In genomic region chr19:3358919-3359849, GRCh38 we compare ENCODE assay signal across 8 cellular contexts. TPM values are rescaled to one million over a fixed set of nuclear protein-coding genes. Genes with fewer than 3 reads are reported as not detected.
DNase-seq lines count a peak whose midpoint lies in the region; ATAC-seq and TF ChIP-seq lines count a peak whose summit lies in the region.

No MANE protein-coding gene starts in this region.

- no peak overlapping the region for H2BK15ac ChIP-seq in IMR-90 (ENCODE audit: low read depth, low read length)

- dilution Hi-C loops in IMR-90 (cut with HindIII; ENCODE audit: low sequenced_read_pairs, unreplicated experiment): no loop called here

- no peak overlapping the region; the same call in 1 of the 2 replicates for H4K5ac ChIP-seq in IMR-90 (ENCODE audit: low read depth, low read length)

- 0% methylated on average over 55 of the region's 126 CpGs; no CpG with 5 or more reads in 1 of the 2 experiments for WGBS in IMR-90 (ENCODE audit: extremely low coverage in 2 of 2, insufficient read length in 1 of 2), 2 experiments
- 2 to 4% methylated on average over 40 to 80 of the region's 126 CpGs for WGBS in mesodermal cell (ENCODE audit: insufficient coverage in 2 of 2), 2 experiments

- peak overlapping the region; percentile 75 for H3K9ac ChIP-seq in IMR-90 (ENCODE audit: low read depth, low read length)

- H3K4me3 ChIP-seq in GM12875 (ENCODE audit: low read depth, low read length) (peak overlapping the region; percentile 82), IMR-90 (ENCODE audit: insufficient read depth, low read depth, low read length) (peak overlapping the region; percentile 75), dorsolateral prefrontal cortex (peak overlapping the region; percentile 73 to 98 (median 88)), mesodermal cell (ENCODE audit: extremely low read depth, insufficient read depth, low read length, poor library complexity, severe bottlenecking) (peak overlapping the region; percentile 56)

- in situ Hi-C loops in IMR-90 (cut with MboI; ENCODE audit: low sequenced_read_pairs): no loop called here

- CTCF ChIA-PET in IMR-90 (lab: Yijun Ruan, JAX): no interaction called here

- H3K27me3 ChIP-seq in IMR-90 (ENCODE audit: control insufficient read depth, insufficient read depth, low read length): no peaks in the 10 kb centered on the region
- H3K27me3 ChIP-seq in dorsolateral prefrontal cortex: no peaks in the 10 kb centered on the region

- POLR2A ChIA-PET in IMR-90 (lab: Charles Lee; ENCODE audit: unreplicated experiment): no interaction called here

- H2BK120ac ChIP-seq in IMR-90 (ENCODE audit: low read depth, low read length): peak overlapping the region; percentile 26

- H3K4ac ChIP-seq in IMR-90 (ENCODE audit: low read depth, low read length): peak overlapping the region; percentile 54

- peak overlapping the region; percentile 91 for H2AK9ac ChIP-seq in IMR-90 (replicated peaks; ENCODE audit: low read depth, low read length, poor library complexity)

- intact Hi-C loops in IMR-90 (cut with micrococcal nuclease) (loop anchor here (2.0 kb wide), 1 partner anchor 70 kb away; no protein-coding TSS in a partner anchor), dorsolateral prefrontal cortex (cut with DNase I) (loop anchor here in 1 of 2 donors (1.0 kb wide), 1 partner anchor 45 kb away; no protein-coding TSS in a partner anchor)

- peak overlapping the region; percentile 93 for H2AFZ ChIP-seq in IMR-90 (replicated peaks; ENCODE audit: low read length, poor library complexity)

- H4K91ac ChIP-seq in IMR-90 (ENCODE audit: insufficient read depth, low read depth, low read length): peak overlapping the region; percentile 15; the same call in 1 of the 2 replicates

- H2AK5ac ChIP-seq in IMR-90 (ENCODE audit: low read depth, low read length): peak overlapping the region; percentile 50; the same call in 1 of the 2 replicates

- ATAC-seq in IMR-90 (ENCODE audit: low read depth) (peak; percentile 78), GM21360 (IDR thresholded peaks at IDR 0.05; ENCODE audit: unreplicated experiment) (no peak)

- peak overlapping the region; percentile 70 for H2BK5ac ChIP-seq in IMR-90 (ENCODE audit: low read depth, low read length, poor library complexity, severe bottlenecking)

- H3K36me3 ChIP-seq in IMR-90 (ENCODE audit: control insufficient read depth, insufficient read depth, low read length) (no peaks in the 10 kb centered on the region), mesodermal cell (ENCODE audit: control insufficient read depth, insufficient read depth, low read length) (no peaks in the 10 kb centered on the region)

- peaks cover 28% of the 10 kb centered on the region for H4K20me1 ChIP-seq in IMR-90 (ENCODE audit: insufficient read depth, low read length)

- H3K27ac ChIP-seq in IMR-90 (ENCODE audit: insufficient read depth, low read length): peak overlapping the region; percentile 87
- H3K27ac ChIP-seq in dorsolateral prefrontal cortex: peak overlapping the region; percentile 90 to 100 (median 99)
- H3K27ac ChIP-seq in mesodermal cell (ENCODE audit: low read depth, low read length, severe bottlenecking): no peak overlapping the region

- peak overlapping the region; percentile 92 for H3K14ac ChIP-seq in IMR-90 (replicated peaks; ENCODE audit: low read depth, low read length)

- peak overlapping the region in 1 of 2 experiments; percentile 63; a peak in 1 of 4 replicates for H4K8ac ChIP-seq in IMR-90 (ENCODE audit: low read depth in 2 of 2, low read length in 2 of 2)

- H3K4me1 ChIP-seq in IMR-90 (ENCODE audit: control insufficient read depth, insufficient read depth, low read length): peaks cover 3% of the 10 kb centered on the region; the same call in 1 of the 2 replicates
- peaks cover 4% of the 10 kb centered on the region for H3K4me1 ChIP-seq in mesodermal cell (ENCODE audit: control insufficient read depth, insufficient read depth, low read length, poor library complexity, severe bottlenecking)

- H2BK20ac ChIP-seq in IMR-90 (ENCODE audit: low read depth, low read length): no peak overlapping the region

- peak overlapping the region; percentile 94 for H3K4me2 ChIP-seq in IMR-90 (ENCODE audit: low read depth, low read length)

- peak overlapping the region; percentile 74; the same call in 1 of the 2 replicates for H3K18ac ChIP-seq in IMR-90 (ENCODE audit: low read depth, low read length)

- peaks cover 4% of the 10 kb centered on the region; the same call in 1 of the 2 replicates for H3K9me3 ChIP-seq in IMR-90 (ENCODE audit: control insufficient read depth, insufficient read depth, low read length)
- H3K9me3 ChIP-seq in mesodermal cell (ENCODE audit: control insufficient read depth, low read length): no peaks in the 10 kb centered on the region

- no peak for TF ChIP-seq RAD21 in IMR-90 (IDR thresholded peaks at IDR 0.05; ENCODE audit: low read length)

- peaks cover 10 to 33% of the 10 kb centered on the region in 2 experiments; a peak in 3 of 4 replicates for H3K79me1 ChIP-seq in IMR-90 (ENCODE audit: low read depth in 1 of 2, low read length in 2 of 2)

- peak overlapping the region; percentile 52 for H3K23ac ChIP-seq in IMR-90 (ENCODE audit: low read depth, low read length)

- no peak for TF ChIP-seq POLR2A in IMR-90 (IDR thresholded peaks at IDR 0.05; ENCODE audit: low read depth, low read length)

- peaks cover 6% of the 10 kb centered on the region; the same call in 1 of the 2 replicates for H3K9me1 ChIP-seq in IMR-90 (ENCODE audit: insufficient read depth, low read length)

- no TSS peak for BruUV-seq in IMR-90 (replicated peaks; lab: Mats Ljungman, UMichigan)

- peak; percentile 51 for DNase-seq in IMR-90
- peak; percentile 67 for DNase-seq in activated CD4-positive, alpha-beta T cell treated with anti-CD3 and anti-CD28 coated beads, Interleukin-2, amount 50 U/mL, for 1 hour
- peak in 8 of 10 donors; percentile 57 to 80 (median 73) for DNase-seq in dorsolateral prefrontal cortex
- DNase-seq in stimulated activated CD8-positive, alpha-beta memory T cell treated with anti-CD3 and anti-CD28 coated beads, Interleukin-4, amount 100 ng/mL, for 4 hours (ENCODE audit: low read depth in 2 of 2, low spot score in 1 of 2): peak; percentile 47 to 66
- DNase-seq in NCI-H187 treated with DMSO at 0.1 percent for 48 hours (lab: John Stamatoyannopoulos, UW): no peak

- no peak overlapping the region for H3K56ac ChIP-seq in IMR-90 (ENCODE audit: extremely low read depth, insufficient read depth, low read length)

- TF ChIP-seq CTCF in GM12875 (IDR thresholded peaks at IDR 0.05; ENCODE audit: borderline replicate concordance, insufficient read depth, low read depth, low read length): no peak
- TF ChIP-seq CTCF in IMR-90 (conservative IDR thresholded peaks at IDR 0.05; ENCODE audit: low read depth, low read length): no peak
- no peak for TF ChIP-seq CTCF in dorsolateral prefrontal cortex (IDR thresholded peaks at IDR 0.05 in 54 of 56, conservative IDR thresholded peaks at IDR 0.05 in 2 of 56; ENCODE audit: low read depth in 1 of 56, partially characterized antibody in 56 of 56)

TF ChIP-seq in IMR-90, 13 proteins besides CTCF, POLR2A, EP300 and RAD21:
- TF ChIP-seq MAZ (IDR thresholded peaks at IDR 0.05; ENCODE audit: borderline replicate concordance, low read depth, low read length) (peak; percentile 82; the same call in 1 of the 2 replicates), CHD1 (IDR thresholded peaks at IDR 0.05; ENCODE audit: low read depth, low read length) (no peak)

RNA-seq across cellular contexts. Expression of gene NFIC, which starts 7.2 kb away (rescaled TPM):
- 21.9 and 26.9 TPM in 2 replicates for total RNA-seq in IMR-90 (2012; rRNA removed)
- 29.2 and 32.1 TPM in 2 replicates for polyA plus RNA-seq in IMR-90 (2012; rRNA removed)
- 19.6 and 28.1 TPM in 2 replicates for polyA plus RNA-seq in IMR-90 (2012; cell fraction: cytosol; rRNA removed)
- polyA plus RNA-seq in IMR-90 (2012; cell fraction: nucleus; rRNA removed; ENCODE audit: low replicate concordance): 23.6 and 45.1 TPM in 2 replicates
- total RNA-seq in dorsolateral prefrontal cortex: 100 to 1,000 TPM in 118 of 120 experiments, 10 to 100 TPM in 2; 98.0 to 269 (median 135) TPM
- 5.7 TPM for polyA plus RNA-seq in mesodermal cell (2013, experiment 1 of 2)
- polyA plus RNA-seq in mesodermal cell (2013, experiment 2 of 2): 4.9 TPM
